11 cellular contexts compared by ENCODE assay signal in genomic region chr17:39404542-39405378, GRCh38. TPM values are rescaled to one million over a fixed set of nuclear protein-coding genes. Genes with fewer than 3 reads are reported as not detected.
DNase-seq lines count a peak whose midpoint lies in the region; ATAC-seq, FAIRE-seq and TF ChIP-seq lines count a peak whose summit lies in the region.
"Had no signal": no experiment of that assay in that cellular context is flagged by ENCODE, and none has a peak within 500 bp of the region (broad histone marks: within the 10 kb centered on the region; RNA-seq: fewer than 3 reads in every experiment).

No MANE protein-coding gene starts in this region.

- H2AFZ ChIP-seq in PC-3 (ENCODE audit: low read length) (no peak overlapping the region), K562 (ENCODE audit: low read depth, low read length) (no peak overlapping the region), MM.1S (ENCODE audit: low read length) (no peak overlapping the region)

- H3K36me3 ChIP-seq in PC-3 (ENCODE audit: low read depth, low read length): peaks cover 16% of the 10 kb centered on the region
- H3K36me3 ChIP-seq in K562 (ENCODE audit: control insufficient read depth, insufficient read depth, low read length): peaks cover 51% of the 10 kb centered on the region
- H3K36me3 ChIP-seq in MM.1S (replicated peaks; ENCODE audit: insufficient read depth, low read length): peaks cover 7% of the 10 kb centered on the region
- peaks cover 0 to 34% of the 10 kb centered on the region in 2 donors for H3K36me3 ChIP-seq in left lung

- peaks cover 8% of the 10 kb centered on the region; the same call in 1 of the 2 replicates for H4K20me1 ChIP-seq in PC-3 (ENCODE audit: low read length)
- H4K20me1 ChIP-seq in K562 (replicated peaks; ENCODE audit: control insufficient read depth, insufficient read depth, low read length): peaks cover 11% of the 10 kb centered on the region; the same call in 1 of the 2 replicates
- no peaks in the 10 kb centered on the region for H4K20me1 ChIP-seq in MM.1S (ENCODE audit: insufficient read depth, low read length)

- H3K27ac ChIP-seq in PC-3 (ENCODE audit: low read length): peak overlapping the region; percentile 71
- peak overlapping the region; percentile 63; the same call in 2 of the 3 replicates for H3K27ac ChIP-seq in K562 (ENCODE audit: extremely low read depth, low read depth, low read length)
- H3K27ac ChIP-seq in MM.1S (ENCODE audit: low read length): no peak overlapping the region
- no peak overlapping the region for H3K27ac ChIP-seq in left lung

- peak overlapping the region; percentile 37 for H3K4me2 ChIP-seq in PC-3 (ENCODE audit: low read length)
- no peak overlapping the region for H3K4me2 ChIP-seq in K562 (ENCODE audit: insufficient read depth, low read length)
- H3K4me2 ChIP-seq in MM.1S (ENCODE audit: low read depth, low read length): no peak overlapping the region

- TF ChIP-seq POLR2A in K562 (conservative IDR thresholded peaks at IDR 0.05): no peak

- H3F3A ChIP-seq in PC-3 (ENCODE audit: low read length, unreplicated experiment) (no peaks in the 10 kb centered on the region), MM.1S (ENCODE audit: insufficient read depth, low read length) (peaks cover 8% of the 10 kb centered on the region)

- no peak for TF ChIP-seq EP300 in K562 (IDR thresholded peaks at IDR 0.05; ENCODE audit: low read length)

- DNase-seq in GM04503 (ENCODE audit: low read depth): peak; percentile 68
- DNase-seq in PC-3: peak; percentile 73
- DNase-seq in K562 (ENCODE audit: extremely low read depth in 1 of 4, low spot score in 3 of 4): peak; percentile 19 to 43 (median 23)
- peak; percentile 89 for DNase-seq in renal cortical epithelial cell (ENCODE audit: low read depth)
- no peak for DNase-seq in MM.1S
- no peak for DNase-seq in left lung
- no peak for DNase-seq in LoVo (ENCODE audit: low spot score)
- DNase-seq: SHP77 treated with DMSO at 0.1 percent for 48 hours, substantia nigra had no signal

- H3K4me1 ChIP-seq in PC-3 (ENCODE audit: insufficient read depth, low read length) (peaks cover 29% of the 10 kb centered on the region), K562 (replicated peaks in 1 of 2; ENCODE audit: control insufficient read depth in 2 of 2, insufficient read depth in 2 of 2, low read length in 2 of 2) (peaks cover 9 to 16% of the 10 kb centered on the region in 2 experiments; a peak in 3 of 5 replicates), MM.1S (ENCODE audit: low read length) (peaks cover 8% of the 10 kb centered on the region; the same call in 1 of the 2 replicates), left lung (peaks cover 4 to 23% of the 10 kb centered on the region in 2 donors)

- TF ChIP-seq RAD21 in K562 (CRISPR knock-in tag; conservative IDR thresholded peaks at IDR 0.05 in 1 of 2, IDR thresholded peaks at IDR 0.05 in 1 of 2): 0 out of 4 replicates have a peak, but pooled peaks of 1 of the 2 experiments have one; percentile 9

- H3K27me3 ChIP-seq in PC-3 (ENCODE audit: low read length) (no peaks in the 10 kb centered on the region), K562 (ENCODE audit: control insufficient read depth in 2 of 2, insufficient read depth in 2 of 2, low read length in 2 of 2) (no peaks in the 10 kb centered on the region), MM.1S (replicated peaks; ENCODE audit: insufficient read depth, low read length) (no peaks in the 10 kb centered on the region), left lung (no peaks in the 10 kb centered on the region)

- H3K79me2 ChIP-seq in PC-3 (ENCODE audit: low read length) (peaks cover 8% of the 10 kb centered on the region; the same call in 1 of the 2 replicates), K562 (ENCODE audit: control insufficient read depth, insufficient read depth, low read length) (peaks cover 17% of the 10 kb centered on the region), MM.1S (ENCODE audit: low read length) (peaks cover 16% of the 10 kb centered on the region)

- peak; percentile 29 for FAIRE-seq in K562 (lab: Jason Lieb, UNC)
- FAIRE-seq: GM19239 had no signal

- POLR2A ChIA-PET in PC-3 (lab: Charles Lee; ENCODE audit: unreplicated experiment) (no interaction called here), K562 (lab: Yijun Ruan, JAX) (interaction anchor here (0.6 to 1.4 kb wide), 4 partner anchors 11 to 400 kb away, joined by 3 to 5 read pairs (median 4); no protein-coding TSS in a partner anchor)

- intact Hi-C loops in PC-3 (cut with micrococcal nuclease): loop anchor here (5.0 kb wide), 2 partner anchors 58 to 122 kb away; partner anchors contain the start of gene CDK12
- intact Hi-C loops in K562 (cut with micrococcal nuclease): loop anchor here (5.0 kb wide), 2 partner anchors 47 to 132 kb away; no protein-coding TSS in a partner anchor
- intact Hi-C loops in left lung (cut with DNase I): no loop called here

- H3K9me3 ChIP-seq in PC-3 (ENCODE audit: low read length) (no peaks in the 10 kb centered on the region), K562 (replicated peaks; ENCODE audit: control insufficient read depth, insufficient read depth, low read depth, low read length) (no peaks in the 10 kb centered on the region), MM.1S (replicated peaks; ENCODE audit: insufficient read depth, low read length) (no peaks in the 10 kb centered on the region), left lung (no peaks in the 10 kb centered on the region)

- CTCF ChIA-PET in PC-3 (lab: Charles Lee): no interaction called here
- CTCF ChIA-PET in K562 (lab: Yijun Ruan, JAX; ENCODE audit: low intra/inter-chr PET ratio): no interaction called here

- TF ChIP-seq CTCF in PC-3 (conservative IDR thresholded peaks at IDR 0.05; ENCODE audit: low read depth, low read length) (no peak), K562 (IDR thresholded peaks at IDR 0.05 in 2 of 3, conservative IDR thresholded peaks at IDR 0.05 in 1 of 3; ENCODE audit: insufficient read depth in 2 of 3, low read depth in 1 of 3, low read length in 3 of 3) (peak in 1 of 3 experiments; percentile 15; a peak in 1 of 6 replicates), MM.1S (IDR thresholded peaks at IDR 0.05; ENCODE audit: low read length) (no peak), left lung (IDR thresholded peaks at IDR 0.05) (no peak)

- 31% methylated on average over 6 of the region's 6 CpGs for WGBS in K562 (ENCODE audit: insufficient coverage, low coverage, missing lambda C conversion rate)

- in situ Hi-C loops in K562 (cut with MboI): no loop called here

- no peaks in the 10 kb centered on the region for H3K9me2 ChIP-seq in PC-3 (replicated peaks; ENCODE audit: low read length)
- H3K9me2 ChIP-seq in MM.1S (replicated peaks; ENCODE audit: insufficient read depth, low read length): no peaks in the 10 kb centered on the region

- BruUV-seq in PC-3 (replicated peaks; lab: Mats Ljungman, UMichigan) (no TSS peak), K562 (replicated peaks; lab: Mats Ljungman, UMichigan) (no TSS peak)

- H3K4me3 ChIP-seq in PC-3 (ENCODE audit: low read length) (no peak overlapping the region), K562 (no peak overlapping the region), MM.1S (ENCODE audit: low read length) (no peak overlapping the region), left lung (no peak overlapping the region)

- ATAC-seq in PC-3: peak; percentile 32
- no peak for ATAC-seq in K562
- no peak for ATAC-seq in left lung
- ATAC-seq in HG03108 (IDR thresholded peaks at IDR 0.05; ENCODE audit: unreplicated experiment): no peak

- peaks cover 4% of the 10 kb centered on the region for H3K9me1 ChIP-seq in K562 (ENCODE audit: control insufficient read depth, insufficient read depth, low read length)

- H3K9ac ChIP-seq in PC-3 (ENCODE audit: low read length) (peak overlapping the region; percentile 14), K562 (ENCODE audit: insufficient read depth in 1 of 2, low read depth in 2 of 2, low read length in 2 of 2) (peak overlapping the region in 1 of 2 experiments; percentile 29; a peak in 1 of 4 replicates), MM.1S (ENCODE audit: low read length) (no peak overlapping the region)

RNA-seq across cellular contexts. Expression of gene FBXL20, which starts 3.3 kb away (rescaled TPM):
- total RNA-seq in PC-3 (2014; rRNA removed) (2.2 and 5.0 TPM in 2 replicates), K562 (2014; rRNA removed) (5.1 and 6.9 TPM in 2 replicates), K562 (2014; rRNA removed; fragmentation: Illumina TruSeq; extraction: Trizol) (8.6 and 11.7 TPM in 2 replicates), K562 (2015; rRNA removed; fragmentation: Illumina TruSeq; extraction: Trizol) (5.6 and 6.3 TPM in 2 replicates), K562 (2021) (13.6 and 15.1 TPM in 2 replicates), renal cortical epithelial cell (14.1 and 24.2 TPM in 2 replicates), left lung (10 to 100 TPM; 19.9 to 27.3 TPM)
- 21.3 and 41.9 TPM in 2 replicates for total RNA-seq in K562 (2011; cell fraction: chromatin; rRNA removed; ENCODE audit: low replicate concordance)
- total RNA-seq in K562 (2011; cell fraction: nucleolus; rRNA removed): 11.3 and 12.9 TPM in 2 replicates
- total RNA-seq in K562 (2011; cell fraction: nucleoplasm; rRNA removed): 24.6 and 38.2 TPM in 2 replicates
- polyA plus RNA-seq in K562 (2011; rRNA removed) (9.4 and 10.4 TPM in 2 replicates), K562 (2014; fragmentation: Illumina TruSeq; extraction: Trizol) (6.2 and 6.3 TPM in 2 replicates), K562 (2014; fragmentation: Nextera tagmentation; extraction: Ambion mirVana) (1 to 10 TPM; 1.8 to 3.0 TPM), K562 (2014; rRNA removed) (4.5 and 4.7 TPM in 2 replicates)
- 7.3 and 7.9 TPM in 2 replicates for polyA plus RNA-seq in K562 (2011; cell fraction: cytosol; rRNA removed)
- 9.1 and 10.9 TPM in 2 replicates for polyA plus RNA-seq in K562 (2011; cell fraction: nucleus; rRNA removed)
- polyA plus RNA-seq in K562 (2012): 4.6 and 6.6 TPM in 2 replicates
- polyA minus RNA-seq in K562 (2011; rRNA and poly(A)+ RNA removed): 18.0 and 22.0 TPM in 2 replicates
- polyA minus RNA-seq in K562 (2011; cell fraction: cytosol; rRNA and poly(A)+ RNA removed): 10.3 and 10.8 TPM in 2 replicates
- polyA minus RNA-seq in K562 (2011; cell fraction: nucleus; rRNA and poly(A)+ RNA removed): 3.2 and 5.2 TPM in 2 replicates

RNA-seq across cellular contexts. Expression of gene MED1, which starts 46.3 kb away (rescaled TPM):
- total RNA-seq in PC-3 (2014; rRNA removed) (19.1 and 27.0 TPM in 2 replicates), K562 (2014; rRNA removed) (28.8 and 29.0 TPM in 2 replicates), K562 (2014; rRNA removed; fragmentation: Illumina TruSeq; extraction: Trizol) (46.7 and 52.0 TPM in 2 replicates), K562 (2015; rRNA removed; fragmentation: Illumina TruSeq; extraction: Trizol) (46.1 and 48.1 TPM in 2 replicates), K562 (2021) (46.5 and 51.2 TPM in 2 replicates), renal cortical epithelial cell (18.1 and 28.2 TPM in 2 replicates), left lung (10 to 100 TPM; 32.1 to 35.4 TPM)
- total RNA-seq in K562 (2011; cell fraction: chromatin; rRNA removed; ENCODE audit: low replicate concordance): 74.2 and 86.9 TPM in 2 replicates
- 43.0 and 57.4 TPM in 2 replicates for total RNA-seq in K562 (2011; cell fraction: nucleolus; rRNA removed)
- total RNA-seq in K562 (2011; cell fraction: nucleoplasm; rRNA removed): 51.0 and 62.5 TPM in 2 replicates
- polyA plus RNA-seq in K562 (2011; rRNA removed) (35.7 and 55.2 TPM in 2 replicates), K562 (2014; fragmentation: Illumina TruSeq; extraction: Trizol) (54.6 and 59.8 TPM in 2 replicates), K562 (2014; fragmentation: Nextera tagmentation; extraction: Ambion mirVana) (10 to 100 TPM; 14.0 to 14.1 TPM), K562 (2014; rRNA removed) (32.0 and 38.8 TPM in 2 replicates)
- polyA plus RNA-seq in K562 (2011; cell fraction: cytosol; rRNA removed): 24.1 and 25.9 TPM in 2 replicates
- polyA plus RNA-seq in K562 (2011; cell fraction: nucleus; rRNA removed): 31.0 and 41.8 TPM in 2 replicates
- 23.4 and 33.6 TPM in 2 replicates for polyA plus RNA-seq in K562 (2012)
- polyA minus RNA-seq in K562 (2011; rRNA and poly(A)+ RNA removed): 58.6 and 80.9 TPM in 2 replicates
- 21.6 and 40.0 TPM in 2 replicates for polyA minus RNA-seq in K562 (2011; cell fraction: cytosol; rRNA and poly(A)+ RNA removed)
- polyA minus RNA-seq in K562 (2011; cell fraction: nucleus; rRNA and poly(A)+ RNA removed): 24.0 and 33.7 TPM in 2 replicates

RNA-seq across cellular contexts. Expression of gene CDK12, which starts 56.5 kb away (rescaled TPM):
- 30.4 and 39.2 TPM in 2 replicates for total RNA-seq in PC-3 (2014; rRNA removed)
- total RNA-seq in K562 (2011; cell fraction: chromatin; rRNA removed; ENCODE audit: low replicate concordance): 131 and 199 TPM in 2 replicates
- total RNA-seq in K562 (2011; cell fraction: nucleolus; rRNA removed): 65.4 and 66.8 TPM in 2 replicates
- total RNA-seq in K562 (2011; cell fraction: nucleoplasm; rRNA removed): 90.0 and 108 TPM in 2 replicates
- 35.1 and 45.6 TPM in 2 replicates for total RNA-seq in K562 (2014; rRNA removed)
- total RNA-seq in K562 (2014; rRNA removed; fragmentation: Illumina TruSeq; extraction: Trizol): 38.1 and 39.0 TPM in 2 replicates
- 48.7 and 51.5 TPM in 2 replicates for total RNA-seq in K562 (2015; rRNA removed; fragmentation: Illumina TruSeq; extraction: Trizol)
- total RNA-seq in K562 (2021): 63.7 and 65.6 TPM in 2 replicates
- 23.5 and 36.8 TPM in 2 replicates for polyA plus RNA-seq in K562 (2011; rRNA removed)
- 15.9 and 26.1 TPM in 2 replicates for polyA plus RNA-seq in K562 (2011; cell fraction: cytosol; rRNA removed)
- polyA plus RNA-seq in K562 (2011; cell fraction: nucleus; rRNA removed): 25.6 and 63.0 TPM in 2 replicates
- 32.5 and 32.9 TPM in 2 replicates for polyA plus RNA-seq in K562 (2012)
- polyA plus RNA-seq in K562 (2014; fragmentation: Illumina TruSeq; extraction: Trizol): 49.2 and 52.2 TPM in 2 replicates
- 1 to 10 TPM; 3.4 to 3.7 TPM for polyA plus RNA-seq in K562 (2014; fragmentation: Nextera tagmentation; extraction: Ambion mirVana)
- polyA plus RNA-seq in K562 (2014; rRNA removed): 29.1 and 33.1 TPM in 2 replicates
- 51.1 and 73.2 TPM in 2 replicates for polyA minus RNA-seq in K562 (2011; rRNA and poly(A)+ RNA removed)
- 42.8 and 63.1 TPM in 2 replicates for polyA minus RNA-seq in K562 (2011; cell fraction: cytosol; rRNA and poly(A)+ RNA removed)
- 36.4 and 40.9 TPM in 2 replicates for polyA minus RNA-seq in K562 (2011; cell fraction: nucleus; rRNA and poly(A)+ RNA removed)
- 18.6 and 38.9 TPM in 2 replicates for total RNA-seq in renal cortical epithelial cell
- 10 to 100 TPM; 43.9 to 53.9 TPM for total RNA-seq in left lung

Comparison
In these comparisons a context has a peak if more than half of its experiments do, and no peak if none do; other contexts are left out.
1. DNase-seq: peak in GM04503 (single experiment), PC-3 (single experiment), K562 (4 of 4) and renal cortical epithelial cell (single experiment); none in MM.1S (single experiment), left lung (0 of 2) and LoVo (single experiment).
2. H3K27ac ChIP-seq: peak in PC-3 (single experiment) and K562 (single experiment); none in MM.1S (single experiment) and left lung (0 of 2).
3. intact Hi-C loops: an anchor here in PC-3 (5.0 kb wide) and K562 (5.0 kb wide); none called in left lung.